Comparison of ENCODE assay signal across 1 cellular context in genomic region chr9:129835128-129835859, GRCh38.
A peak's percentile ranks its signal among the peaks of the same experiment; 100 is the strongest.
TF ChIP-seq lines count a peak whose summit lies in the region.

Gene C9orf78, minus strand, starts transcription at chr9:129835275. Its CDS starts 54 bp downstream, at chr9:129835221.
Gene USP20, plus strand, starts transcription at chr9:129835458. Its CDS starts 17,098 bp downstream, at chr9:129852556.

TF ChIP-seq in HepG2, 621 proteins besides CTCF, POLR2A, EP300 and RAD21 (continued from another document and continues in another):
- TF ChIP-seq RNF219 (CRISPR knock-in tag; IDR thresholded peaks at IDR 0.05) (no peak), PATZ1 (CRISPR knock-in tag; IDR thresholded peaks at IDR 0.05) (peak; percentile 58; the same call in 1 of the 2 replicates), ARNT (IDR thresholded peaks at IDR 0.05) (no peak), REPIN1 (CRISPR knock-in tag; IDR thresholded peaks at IDR 0.05; ENCODE audit: borderline replicate concordance, low read depth) (peak; percentile 62), PRMT3 (CRISPR knock-in tag; IDR thresholded peaks at IDR 0.05; ENCODE audit: borderline replicate concordance, low read depth) (no peak), MAX (IDR thresholded peaks at IDR 0.05) (peak; percentile 46; the same call in 1 of the 2 replicates), ZNF629 (CRISPR knock-in tag; conservative IDR thresholded peaks at IDR 0.05) (no peak), RBAK (CRISPR knock-in tag; IDR thresholded peaks at IDR 0.05) (no peak), CCAR2 (optimal IDR thresholded peaks at IDR 0.05; ENCODE audit: low read depth, low read length) (no peak), NFE2L2 (IDR thresholded peaks at IDR 0.05; ENCODE audit: low read length) (no peak), ZNF225 (CRISPR knock-in tag; IDR thresholded peaks at IDR 0.05) (no peak), EED (CRISPR knock-in tag; IDR thresholded peaks at IDR 0.05) (no peak), HNF4G (IDR thresholded peaks at IDR 0.05; ENCODE audit: borderline replicate concordance, low read depth, low read length) (no peak), HNF4G (CRISPR knock-in tag; IDR thresholded peaks at IDR 0.05; ENCODE audit: borderline replicate concordance, low read depth) (no peak), NFE2 (CRISPR knock-in tag; IDR thresholded peaks at IDR 0.05) (no peak), SNAPC5 (CRISPR knock-in tag; IDR thresholded peaks at IDR 0.05; ENCODE audit: borderline replicate concordance) (no peak), HNRNPL (IDR thresholded peaks at IDR 0.05; ENCODE audit: low read depth, low read length) (no peak), ZNF136 (CRISPR knock-in tag; IDR thresholded peaks at IDR 0.05; ENCODE audit: low read depth) (no peak), FLYWCH1 (CRISPR knock-in tag; IDR thresholded peaks at IDR 0.05) (no peak), TAF1 (CRISPR knock-in tag; IDR thresholded peaks at IDR 0.05) (peak; percentile 80), MTERF4 (CRISPR knock-in tag; IDR thresholded peaks at IDR 0.05) (0 out of 2 replicates have a peak, but pooled peaks have one; percentile 35), KDM5A (IDR thresholded peaks at IDR 0.05; ENCODE audit: borderline replicate concordance, low read length) (no peak; the same call in none of the 2 replicates), NR3C1 (CRISPR knock-in tag; IDR thresholded peaks at IDR 0.05) (no peak), RAD51 (IDR thresholded peaks at IDR 0.05; ENCODE audit: borderline replicate concordance) (no peak), ZBED4 (CRISPR knock-in tag; IDR thresholded peaks at IDR 0.05; ENCODE audit: borderline replicate concordance) (peak; percentile 85; the same call in 1 of the 2 replicates), NR2F2 (IDR thresholded peaks at IDR 0.05; ENCODE audit: borderline replicate concordance, low read depth) (no peak), JDP2 (CRISPR knock-in tag; IDR thresholded peaks at IDR 0.05; ENCODE audit: borderline replicate concordance) (no peak), ZNF263 (CRISPR knock-in tag; IDR thresholded peaks at IDR 0.05) (no peak), IRF1 (CRISPR knock-in tag; IDR thresholded peaks at IDR 0.05; ENCODE audit: low read depth) (no peak), HNRNPK (IDR thresholded peaks at IDR 0.05; ENCODE audit: low read depth, low read length, poor library complexity, severe bottlenecking) (no peak), MED8 (CRISPR knock-in tag; IDR thresholded peaks at IDR 0.05; ENCODE audit: insufficient replicate concordance) (no peak), DRAP1 (CRISPR knock-in tag; IDR thresholded peaks at IDR 0.05) (peak; percentile 91), E2F5 (CRISPR knock-in tag; conservative IDR thresholded peaks at IDR 0.05) (no peak), ZNF331 (CRISPR knock-in tag; IDR thresholded peaks at IDR 0.05) (0 out of 2 replicates have a peak, but pooled peaks have one; percentile 21), ARNTL (CRISPR knock-in tag; IDR thresholded peaks at IDR 0.05) (peak; percentile 55; the same call in 1 of the 2 replicates), ARID2 (CRISPR knock-in tag; IDR thresholded peaks at IDR 0.05; ENCODE audit: borderline replicate concordance) (no peak), RERE (CRISPR knock-in tag; IDR thresholded peaks at IDR 0.05; ENCODE audit: low read depth) (no peak), ZNF484 (CRISPR knock-in tag; IDR thresholded peaks at IDR 0.05; ENCODE audit: borderline replicate concordance, low read depth) (no peak), ZNF761 (CRISPR knock-in tag; conservative IDR thresholded peaks at IDR 0.05) (peak; percentile 69), ONECUT2 (CRISPR knock-in tag; IDR thresholded peaks at IDR 0.05) (no peak), ZSCAN25 (CRISPR knock-in tag; IDR thresholded peaks at IDR 0.05) (no peak), NPAS2 (CRISPR knock-in tag; IDR thresholded peaks at IDR 0.05; ENCODE audit: borderline replicate concordance) (no peak), ATF1 (CRISPR knock-in tag; IDR thresholded peaks at IDR 0.05) (peak; percentile 74), RFXANK (CRISPR knock-in tag; IDR thresholded peaks at IDR 0.05) (no peak), KMT2A (CRISPR knock-in tag; IDR thresholded peaks at IDR 0.05) (peak; percentile 78; the same call in 1 of the 2 replicates), ZNF644 (CRISPR knock-in tag; IDR thresholded peaks at IDR 0.05; ENCODE audit: low read depth) (no peak), TOPORS (CRISPR knock-in tag; IDR thresholded peaks at IDR 0.05) (no peak), ESRRA (CRISPR knock-in tag; IDR thresholded peaks at IDR 0.05; ENCODE audit: low read depth) (no peak), SIX1 (CRISPR knock-in tag; IDR thresholded peaks at IDR 0.05; ENCODE audit: borderline replicate concordance) (no peak), ZNF180 (CRISPR knock-in tag; IDR thresholded peaks at IDR 0.05; ENCODE audit: borderline replicate concordance, low read depth) (no peak), XRCC5 (optimal IDR thresholded peaks at IDR 0.05; ENCODE audit: low read length) (peak; percentile 18), SPEN (CRISPR knock-in tag; IDR thresholded peaks at IDR 0.05; ENCODE audit: low read depth) (peak; percentile 58; the same call in 1 of the 2 replicates), KDM4B (CRISPR knock-in tag; IDR thresholded peaks at IDR 0.05) (no peak)
